In genomic region chr12:105601158-105601557, GRCh38 we compare ENCODE assay signal across 13 cellular contexts.
"Had no signal": no experiment of that assay in that cellular context is flagged by ENCODE, and none has a peak within 500 bp of the region (broad histone marks: within the 10 kb centered on the region; RNA-seq: fewer than 3 reads in every experiment).

No MANE protein-coding gene starts in this region.

- H3K4me3 Mint-ChIP-seq: memory B cell, neural crest cell, type B pancreatic cell had no signal

- H3K4me1 Mint-ChIP-seq: memory B cell had no signal

- DNase-seq: activated naive CD4-positive, alpha-beta T cell treated with anti-CD3 and anti-CD28 coated beads, Interleukin-2, amount 50 U/mL, for 16 hours; amniotic stem cell; heart left ventricle; left lung; stimulated activated CD4-positive, alpha-beta T cell treated with anti-CD3 and anti-CD28 coated beads, Interleukin-2, amount 100 ng/mL, for 24 hours; stimulated activated naive CD4-positive, alpha-beta T cell treated with Interleukin-2 at 50 U/mL for 16 hours had no signal

- H3K4me1 ChIP-seq: esophagus muscularis mucosa, left lung had no signal

- H3K27ac Mint-ChIP-seq: memory B cell, type B pancreatic cell had no signal

- FAIRE-seq: bronchial epithelial cell, frontal cortex, keratinocyte had no signal

- H3K27me3 ChIP-seq: esophagus muscularis mucosa, heart left ventricle, left lung had no signal

- H3K9me3 ChIP-seq: esophagus muscularis mucosa, heart left ventricle, left lung had no signal

- H3K36me3 ChIP-seq: esophagus muscularis mucosa, heart left ventricle, left lung had no signal

- H3K9me3 Mint-ChIP-seq: memory B cell had no signal

- H3K36me3 Mint-ChIP-seq: memory B cell, type B pancreatic cell had no signal

- H3K27ac ChIP-seq: esophagus muscularis mucosa, heart left ventricle, left lung had no signal

- H3K4me3 ChIP-seq: esophagus muscularis mucosa, heart left ventricle, left lung had no signal
